Comparison of ENCODE assay signal across 8 cellular contexts in the genomic region with DNA sequence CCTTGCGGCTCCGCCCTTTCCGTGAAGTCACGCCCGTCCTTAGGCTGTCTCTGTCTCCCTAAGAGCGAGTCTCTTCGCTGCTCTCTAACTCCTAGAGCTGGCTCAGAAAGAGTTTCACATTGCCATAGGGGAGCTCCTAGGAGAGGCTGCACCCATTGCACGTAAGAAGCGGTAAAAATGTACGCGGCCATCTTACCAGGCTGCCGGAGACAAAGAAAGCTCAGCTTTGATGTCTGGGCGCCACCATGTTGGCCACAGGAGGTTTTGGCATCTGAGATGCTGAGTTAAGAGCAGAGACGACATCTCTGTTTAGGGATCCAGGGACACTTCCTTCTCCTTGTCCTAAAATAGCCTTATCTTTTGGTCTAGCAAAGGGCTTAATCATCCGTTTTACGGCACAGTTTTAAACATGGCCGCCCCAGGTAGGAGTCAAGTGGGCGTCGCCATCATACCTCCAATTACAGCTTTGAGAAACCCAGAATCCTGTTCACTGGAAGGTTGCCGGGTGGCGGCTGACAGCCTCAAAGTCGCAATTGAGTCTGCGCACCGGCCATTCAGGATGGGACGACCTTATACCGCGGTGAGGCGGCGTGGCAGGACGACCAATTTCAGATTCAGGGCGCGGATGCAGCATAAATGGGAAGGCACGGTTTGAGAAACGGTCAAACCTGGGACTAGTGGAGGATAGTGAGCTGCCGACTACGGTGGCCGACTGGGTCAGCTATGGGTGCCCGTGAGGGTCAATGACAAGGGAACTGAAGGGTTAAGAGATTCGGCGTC. TPM values are rescaled to one million over a fixed set of nuclear protein-coding genes. Genes with fewer than 3 reads are reported as not detected.
DNase-seq lines count a peak whose midpoint lies in the region; TF ChIP-seq lines count a peak whose summit lies in the region.

A gene (plus strand): TSS at position 553 of the 780 bp plus-strand sequence. CDS start 16,501 bp downstream, outside the sequence.

- TF ChIP-seq CTCF in choroid plexus epithelial cell (conservative IDR thresholded peaks at IDR 0.05; ENCODE audit: low read depth, low read length): no peak

- H3K4me3 ChIP-seq in choroid plexus epithelial cell (ENCODE audit: low read depth, low read length): peak within 1 kb of the TSS; percentile 85

- peak; percentile 34 for DNase-seq in GM19238 (ENCODE audit: insufficient read length, low spot score)
- DNase-seq in NCI-H187 treated with DMSO at 0.1 percent for 48 hours (lab: John Stamatoyannopoulos, UW): peak; percentile 80
- DNase-seq in activated CD4-positive, CD25-positive, alpha-beta regulatory T cell treated with anti-CD3 and anti-CD28 coated beads, Interleukin-2, amount 50 U/mL, for 72 hours: peak; percentile 77
- DNase-seq in choroid plexus epithelial cell (ENCODE audit: low read depth): peak; percentile 88
- peak; percentile 87 for DNase-seq in kidney tubule cell (ENCODE audit: low spot score)
- DNase-seq in stimulated activated CD4-positive, alpha-beta T cell treated with anti-CD3 and anti-CD28 coated beads, Interleukin-15, amount 100 ng/mL, for 1 hour (ENCODE audit: low read depth in 1 of 2, low spot score in 1 of 2): peak; percentile 61 to 66
- no peak for DNase-seq in mesenteric fat pad (ENCODE audit: low spot score)
- DNase-seq in GF-D8 (lab: John Stamatoyannopoulos, UW): no peak

RNA-seq across cellular contexts. Expression of the gene that starts here (rescaled TPM):
- total RNA-seq in mesenteric fat pad: 2.3 TPM

Comparison
In these comparisons a context has a peak if more than half of its experiments do, and no peak if none do; other contexts are left out.
1. DNase-seq: peak in GM19238 (single experiment), NCI-H187 treated with DMSO at 0.1 percent for 48 hours (single experiment), activated CD4-positive, CD25-positive, alpha-beta regulatory T cell treated with anti-CD3 and anti-CD28 coated beads, Interleukin-2, amount 50 U/mL, for 72 hours (single experiment), choroid plexus epithelial cell (single experiment), kidney tubule cell (single experiment) and stimulated activated CD4-positive, alpha-beta T cell treated with anti-CD3 and anti-CD28 coated beads, Interleukin-15, amount 100 ng/mL, for 1 hour (2 of 2); none in mesenteric fat pad (single experiment) and GF-D8 (single experiment).